In the genomic region with DNA sequence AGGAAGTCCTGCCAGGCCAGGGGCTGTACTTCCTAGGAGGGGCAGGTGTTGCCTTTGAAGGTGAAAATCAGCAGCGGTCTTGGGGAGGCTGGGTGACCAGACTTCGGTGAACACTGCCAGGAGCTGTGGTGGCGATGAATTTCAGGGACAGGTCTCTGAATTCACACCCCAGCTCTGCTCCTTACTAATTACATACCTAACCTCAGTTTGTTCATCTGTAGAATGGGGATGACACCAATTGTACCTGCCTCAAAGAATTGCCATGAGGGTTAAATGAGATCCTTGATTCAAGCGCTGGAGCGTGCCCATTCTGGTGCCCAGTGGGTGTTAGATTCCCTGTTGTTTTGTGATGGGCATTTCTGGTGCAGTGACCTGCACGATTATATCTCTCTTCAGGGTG, we compare ENCODE assay signal across 1 cellular context.
A peak's percentile ranks its signal among the peaks of the same experiment; 100 is the strongest.
TF ChIP-seq lines count a peak whose summit lies in the region.

No MANE protein-coding gene starts in this region.

TF ChIP-seq in Ishikawa, 13 proteins besides CTCF, POLR2A, EP300 and RAD21 (continued from another document):
- peak; percentile 23; the same call in 1 of the 2 replicates for TF ChIP-seq REST (IDR thresholded peaks at IDR 0.05; ENCODE audit: low read depth)
